Comparison of ENCODE assay signal across 1 cellular context in genomic region chr9:121333950-121334773, GRCh38.
TF ChIP-seq lines count a peak whose summit lies in the region.

No MANE protein-coding gene starts in this region.

TF ChIP-seq in IMR-90, 13 proteins besides CTCF, POLR2A, EP300 and RAD21 (continued from another document):
- TF ChIP-seq ELK1 (IDR thresholded peaks at IDR 0.05; ENCODE audit: borderline replicate concordance, low read depth, low read length) = no peak
- TF ChIP-seq MXI1 (IDR thresholded peaks at IDR 0.05; ENCODE audit: borderline replicate concordance, low read depth, low read length) = no peak
